13 cellular contexts compared by ENCODE assay signal in the genomic region with DNA sequence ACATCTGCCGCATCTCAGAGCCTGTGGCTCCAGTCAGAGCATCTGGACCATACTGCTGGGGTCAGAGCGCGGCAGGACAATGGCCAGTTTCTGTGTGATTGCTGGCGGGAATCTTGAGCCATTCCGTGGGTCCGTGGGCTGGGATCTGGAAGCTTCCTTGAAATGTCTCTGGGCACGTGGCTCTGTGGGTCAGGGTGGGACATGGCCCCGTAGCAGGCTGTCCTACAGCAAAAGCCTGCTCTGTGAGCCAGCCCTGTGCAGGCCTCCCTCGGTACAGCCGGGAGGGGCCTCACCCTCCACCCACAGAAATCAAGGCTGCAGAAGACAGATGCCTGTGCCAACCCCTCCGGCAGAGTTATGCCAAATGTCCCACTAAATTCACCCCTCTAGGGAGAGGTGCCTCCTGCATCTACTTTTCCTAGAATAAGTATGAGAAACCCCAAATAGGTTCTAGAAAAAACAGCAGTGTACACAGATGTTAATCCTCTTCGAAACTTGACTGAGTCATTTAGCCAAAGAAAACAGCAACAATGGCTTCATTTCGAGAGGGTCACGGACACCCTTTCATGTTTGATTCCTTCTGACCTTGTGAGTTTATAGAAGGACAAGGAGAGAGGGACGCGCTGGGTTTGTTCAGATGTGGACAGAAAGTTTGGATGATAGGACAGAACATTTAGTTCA. TPM values are rescaled to one million over a fixed set of nuclear protein-coding genes. Genes with fewer than 3 reads are reported as not detected.
DNase-seq lines count a peak whose midpoint lies in the region; ATAC-seq and TF ChIP-seq lines count a peak whose summit lies in the region.
"Had no signal": no experiment of that assay in that cellular context is flagged by ENCODE, and none has a peak within 500 bp of the region (broad histone marks: within the 10 kb centered on the region; RNA-seq: fewer than 3 reads in every experiment).

No MANE protein-coding gene starts in this region.

- no peak overlapping the region for H2AFZ ChIP-seq in MM.1S (ENCODE audit: low read length)

- 17 to 39% (median 37%) methylated on average over 8 to 16 of the region's 16 CpGs for WGBS in adrenal gland, 4 donors

- H3K9me3 ChIP-seq in adrenal gland (replicated peaks in 1 of 3) (no peaks in the 10 kb centered on the region), T-helper 17 cell (ENCODE audit: control insufficient read depth, low read length, poor library complexity, severe bottlenecking) (no peaks in the 10 kb centered on the region), MM.1S (replicated peaks; ENCODE audit: insufficient read depth, low read length) (no peaks in the 10 kb centered on the region)

- H3K4me3 Mint-ChIP-seq in osteocyte (ENCODE audit: unreplicated experiment) (no peak overlapping the region), T-helper 17 cell (no peak overlapping the region)

- no peaks in the 10 kb centered on the region for H3K27me3 ChIP-seq in adrenal gland
- H3K27me3 ChIP-seq in MM.1S (replicated peaks; ENCODE audit: insufficient read depth, low read length) = peaks cover 82% of the 10 kb centered on the region

- no peaks in the 10 kb centered on the region for H3K27me3 Mint-ChIP-seq in osteocyte (ENCODE audit: unreplicated experiment)
- H3K27me3 Mint-ChIP-seq in T-helper 17 cell = peaks cover 30% of the 10 kb centered on the region

- H3K27ac ChIP-seq in adrenal gland (peak overlapping the region; percentile 15 to 91 (median 75)), MM.1S (ENCODE audit: low read length) (no peak overlapping the region)

- H4K20me1 ChIP-seq in MM.1S (ENCODE audit: insufficient read depth, low read length) = no peaks in the 10 kb centered on the region

- H3K9me2 ChIP-seq in MM.1S (replicated peaks; ENCODE audit: insufficient read depth, low read length) = no peaks in the 10 kb centered on the region

- H3K36me3 ChIP-seq in adrenal gland (replicated peaks in 1 of 2) (no peaks in the 10 kb centered on the region), MM.1S (replicated peaks; ENCODE audit: insufficient read depth, low read length) (no peaks in the 10 kb centered on the region)

- H3K4me2 ChIP-seq in MM.1S (ENCODE audit: low read depth, low read length) = no peak overlapping the region

- no peak overlapping the region for H3K4me3 ChIP-seq in adrenal gland
- H3K4me3 ChIP-seq in fibroblast of pulmonary artery (replicated peaks; ENCODE audit: low read depth, low read length) = no peak overlapping the region
- no peak overlapping the region for H3K4me3 ChIP-seq in MM.1S (ENCODE audit: low read length)

- H3F3A ChIP-seq in MM.1S (ENCODE audit: insufficient read depth, low read length) = no peaks in the 10 kb centered on the region

- intact Hi-C loops in adrenal gland (cut with DNase I) = loop anchor here in 1 of 2 donors (10.0 kb wide), 2 partner anchors 288 to 478 kb away; no protein-coding TSS in a partner anchor

- peak; percentile 40 for DNase-seq in COLO829 (ENCODE audit: low spot score)
- peak in 2 of 7 donors; percentile 64 for DNase-seq in adrenal gland
- DNase-seq in fibroblast of pulmonary artery (ENCODE audit: low read depth) = peak; percentile 51
- DNase-seq in osteocyte (ENCODE audit: extremely low spot score, unreplicated experiment) = no peak
- DNase-seq in 8988T = no peak
- DNase-seq in T-helper 17 cell = no peak
- no peak for DNase-seq in MM.1S
- DNase-seq: foreskin melanocyte; mesendoderm; NCI-H69; stimulated activated naive CD8-positive, alpha-beta T cell treated with anti-CD3 and anti-CD28 coated beads, Interleukin-15, Interleukin-2, amounts not matched to agents 100 U/mL and 50 U/mL, for 24 hours had no signal

- ATAC-seq in T-helper 17 cell (no peak), HG03097 (IDR thresholded peaks at IDR 0.05; ENCODE audit: low FRiP score, unreplicated experiment) (no peak)
- ATAC-seq: HCT116; stimulated activated naive CD8-positive, alpha-beta T cell treated with anti-CD3 and anti-CD28 coated beads, Interleukin-15, Interleukin-2, amounts not matched to agents 100 U/mL and 50 U/mL, for 24 hours had no signal

- TF ChIP-seq POLR2A in adrenal gland (IDR thresholded peaks at IDR 0.05) = no peak

- H3K9ac ChIP-seq in MM.1S (ENCODE audit: low read length) = no peak overlapping the region

- no peaks in the 10 kb centered on the region for H3K9me3 Mint-ChIP-seq in osteocyte (ENCODE audit: unreplicated experiment)

- TF ChIP-seq CTCF in adrenal gland (IDR thresholded peaks at IDR 0.05) = no peak
- TF ChIP-seq CTCF in fibroblast of pulmonary artery (IDR thresholded peaks at IDR 0.05; ENCODE audit: low read length, missing control alignments) = no peak
- TF ChIP-seq CTCF in osteocyte (IDR thresholded peaks at IDR 0.05) = no peak
- TF ChIP-seq CTCF in MM.1S (IDR thresholded peaks at IDR 0.05; ENCODE audit: low read length) = no peak

- no peaks in the 10 kb centered on the region for H3K79me2 ChIP-seq in MM.1S (ENCODE audit: low read length)

- H3K4me1 Mint-ChIP-seq in osteocyte (ENCODE audit: unreplicated experiment) (peaks cover 69% of the 10 kb centered on the region), T-helper 17 cell (peaks cover 2% of the 10 kb centered on the region)

- H3K36me3 Mint-ChIP-seq in osteocyte (ENCODE audit: unreplicated experiment) = peaks cover 2% of the 10 kb centered on the region
- no peaks in the 10 kb centered on the region for H3K36me3 Mint-ChIP-seq in T-helper 17 cell (ENCODE audit: low read depth)

- peaks cover 23 to 38% of the 10 kb centered on the region in 2 donors for H3K4me1 ChIP-seq in adrenal gland (replicated peaks in 1 of 2)
- no peaks in the 10 kb centered on the region for H3K4me1 ChIP-seq in MM.1S (ENCODE audit: low read length)

- peak overlapping the region; percentile 69 for H3K27ac Mint-ChIP-seq in osteocyte (ENCODE audit: unreplicated experiment)
- no peak overlapping the region for H3K27ac Mint-ChIP-seq in T-helper 17 cell

RNA-seq across cellular contexts. Expression of a gene that starts 27.8 kb away (rescaled TPM):
- 100 to 1,000 TPM in 7 of 8 donors, 10 to 100 TPM in 1; 92.9 to 244 (median 141) TPM for total RNA-seq in adrenal gland
- polyA plus RNA-seq in adrenal gland = 100 to 1,000 TPM in 2 of 3 donors, 10 to 100 TPM in 1; 10.9 to 201 (median 163) TPM
- 515 and 555 TPM in 2 replicates for total RNA-seq in osteocyte
- total RNA-seq in T-helper 17 cell = 10 to 100 TPM in 1 of 2 donors, 1 to 10 TPM in 1; 5.4 to 17.1 TPM

Comparison
In these comparisons a context has a peak if more than half of its experiments do, and no peak if none do; other contexts are left out.
1. DNase-seq: peak in COLO829 (single experiment) and fibroblast of pulmonary artery (single experiment); none in osteocyte (single experiment), 8988T (single experiment), T-helper 17 cell (0 of 3) and MM.1S (single experiment).
2. RNA of a gene that starts 27.8 kb away (total RNA-seq): 515 to 555 TPM in osteocyte and 92.9 to 244 TPM in adrenal gland; 5.4 to 17.1 TPM in T-helper 17 cell; every median in the first group is over 4 times any median in the second.